In the genomic region with DNA sequence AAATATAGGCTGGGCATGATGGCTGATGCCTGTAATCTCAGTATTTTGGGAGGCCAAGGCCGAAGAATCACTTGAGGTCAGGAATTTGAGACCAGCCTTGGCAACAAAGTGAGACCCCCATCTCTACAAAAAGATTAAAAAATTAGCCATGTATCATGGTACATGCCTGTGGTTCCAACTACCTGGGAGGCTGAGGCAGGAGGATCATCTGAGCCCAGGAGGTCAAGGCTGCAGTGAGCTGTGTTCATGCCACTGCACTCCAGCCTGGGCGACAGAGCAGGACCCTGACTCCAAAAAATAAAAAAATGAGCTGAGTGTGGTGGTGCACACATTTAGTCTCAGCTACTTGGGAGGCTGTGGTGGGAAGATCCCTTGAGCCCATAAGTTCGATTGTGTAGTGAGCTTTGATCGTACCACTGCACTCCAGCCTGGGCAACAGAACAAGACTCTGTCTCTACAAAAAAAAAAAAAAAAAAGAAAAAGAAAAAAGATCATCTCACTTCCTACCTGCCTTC, we compare ENCODE assay signal across 1 cellular context.
TF ChIP-seq lines count a peak whose summit lies in the region.

No MANE protein-coding gene starts in this region.

TF ChIP-seq in HCT116, 20 proteins besides CTCF, POLR2A, EP300 and RAD21:
- no peak for TF ChIP-seq EGR1 (IDR thresholded peaks at IDR 0.05; ENCODE audit: low read depth)
TF ChIP-seq in HCT116: peak in this region for 0.
